In the genomic region with DNA sequence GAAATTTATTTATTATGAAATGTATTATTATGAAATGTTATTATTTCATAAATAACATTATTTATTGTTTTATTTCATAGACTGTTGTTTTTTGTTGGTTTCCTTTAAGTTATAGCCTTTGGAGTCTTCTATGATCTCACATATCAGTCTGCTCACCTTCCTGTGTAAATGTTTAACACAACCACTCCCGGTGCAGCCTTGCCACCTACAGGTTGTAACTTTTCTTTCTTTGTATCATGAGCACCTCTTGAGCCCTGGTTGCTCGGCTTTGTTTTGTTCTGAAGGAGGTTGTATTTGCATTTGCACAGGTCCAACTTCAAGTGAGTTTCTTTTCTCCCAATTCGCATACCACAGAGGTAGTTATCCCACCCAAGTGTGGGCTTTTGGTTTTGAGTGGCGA, we compare ENCODE assay signal across 1 cellular context.
TF ChIP-seq lines count a peak whose summit lies in the region.

No MANE protein-coding gene starts in this region.

TF ChIP-seq in H1, 55 proteins besides CTCF, POLR2A, EP300 and RAD21 (continued from another document):
- TF ChIP-seq USF2 (IDR thresholded peaks at IDR 0.05; ENCODE audit: low read length), result no peak
- no peak for TF ChIP-seq TBP (IDR thresholded peaks at IDR 0.05; ENCODE audit: low read depth, low read length)
- no peak for TF ChIP-seq POLR2AphosphoS5 (IDR thresholded peaks at IDR 0.05; ENCODE audit: low read depth, low read length)
